Comparison of ENCODE assay signal across 8 cellular contexts in genomic region chr21:13980115-13980662, GRCh38.
A peak's percentile ranks its signal among the peaks of the same experiment; 100 is the strongest.
DNase-seq lines count a peak whose midpoint lies in the region; ATAC-seq and TF ChIP-seq lines count a peak whose summit lies in the region.
"Not testable (repeated sequence)": the region's sequence is repeated elsewhere in the genome, so short reads cannot be mapped to it uniquely, and the experiment has no call there.

No MANE protein-coding gene starts in this region.

- not testable (repeated sequence) for H3K36me3 ChIP-seq in GM06990 (ENCODE audit: control insufficient read depth, insufficient read depth, low read length); PC-9 (ENCODE audit: low read depth)

- ATAC-seq in GM21737 (IDR thresholded peaks at IDR 0.05; ENCODE audit: unreplicated experiment) = peak; percentile 93
- ATAC-seq in activated T-cell treated with anti-CD3 and anti-CD28 coated beads, Interleukin-2, amount 50 U/mL, for 72 hours (replicated peaks in 1 of 2) = peak; percentile 89 to 92
- peak; percentile 88 for ATAC-seq in stimulated activated naive CD8-positive, alpha-beta T cell treated with anti-CD3 and anti-CD28 coated beads, Interleukin-15, amount 100 ng/mL, for 72 hours

- H3K9me3 ChIP-seq in PC-9 (ENCODE audit: insufficient read depth, low read depth) = not testable (repeated sequence)

- POLR2A ChIA-PET in PC-9 (lab: Charles Lee; ENCODE audit: unreplicated experiment) = not testable (repeated sequence)

- TF ChIP-seq CTCF in GM06990 (IDR thresholded peaks at IDR 0.05; ENCODE audit: insufficient read depth, low read length, poor library complexity, severe bottlenecking) = peak; percentile 23
- not testable (repeated sequence) for TF ChIP-seq CTCF in PC-9 (conservative IDR thresholded peaks at IDR 0.05); fibroblast of mammary gland (conservative IDR thresholded peaks at IDR 0.05; ENCODE audit: control insufficient read depth, insufficient read depth, low read depth, low read length); osteocyte (IDR thresholded peaks at IDR 0.05)

- H3K27me3 ChIP-seq in GM06990 (replicated peaks; ENCODE audit: control insufficient read depth, insufficient read depth, low read length); PC-9 (ENCODE audit: insufficient read depth, low read depth): not testable (repeated sequence)

- 0 out of 2 replicates have a peak overlapping the region, but pooled peaks have one; percentile 16 for H3K4me2 ChIP-seq in PC-9

- H3K4me3 Mint-ChIP-seq in activated T-cell treated with anti-CD3 and anti-CD28 coated beads, Interleukin-2, amount 50 U/mL, for 72 hours = peak overlapping the region in 1 of 2 donors; percentile 94
- H3K4me3 Mint-ChIP-seq in osteocyte (ENCODE audit: unreplicated experiment) = not testable (repeated sequence)
- H3K4me3 Mint-ChIP-seq in stimulated activated naive CD8-positive, alpha-beta T cell treated with anti-CD3 and anti-CD28 coated beads, Interleukin-15, amount 100 ng/mL, for 72 hours = peak overlapping the region; percentile 90 to 98

- BruUV-seq in PC-9 (replicated peaks; lab: Mats Ljungman, UMichigan) = not testable (repeated sequence)

- not testable (repeated sequence) for H2AFZ ChIP-seq in PC-9

- not testable (repeated sequence) for H3K9me3 Mint-ChIP-seq in activated T-cell treated with anti-CD3 and anti-CD28 coated beads, Interleukin-2, amount 50 U/mL, for 72 hours; stimulated activated naive CD8-positive, alpha-beta T cell treated with anti-CD3 and anti-CD28 coated beads, Interleukin-15, amount 100 ng/mL, for 72 hours
- peaks cover 14% of the 10 kb centered on the region for H3K9me3 Mint-ChIP-seq in osteocyte (ENCODE audit: unreplicated experiment)

- not testable (repeated sequence) for H3K27me3 Mint-ChIP-seq in activated T-cell treated with anti-CD3 and anti-CD28 coated beads, Interleukin-2, amount 50 U/mL, for 72 hours (ENCODE audit: low read depth); osteocyte (ENCODE audit: unreplicated experiment)
- H3K27me3 Mint-ChIP-seq in stimulated activated naive CD8-positive, alpha-beta T cell treated with anti-CD3 and anti-CD28 coated beads, Interleukin-15, amount 100 ng/mL, for 72 hours = peaks cover 11% of the 10 kb centered on the region

- not testable (repeated sequence) for H3K36me3 Mint-ChIP-seq in activated T-cell treated with anti-CD3 and anti-CD28 coated beads, Interleukin-2, amount 50 U/mL, for 72 hours (ENCODE audit: insufficient read depth in 2 of 2); osteocyte (ENCODE audit: unreplicated experiment)

- not testable (repeated sequence) for H3F3A ChIP-seq in PC-9 (ENCODE audit: insufficient read depth, low read depth)

- not testable (repeated sequence) for H3K4me1 Mint-ChIP-seq in activated T-cell treated with anti-CD3 and anti-CD28 coated beads, Interleukin-2, amount 50 U/mL, for 72 hours (ENCODE audit: low read depth); osteocyte (ENCODE audit: unreplicated experiment); stimulated activated naive CD8-positive, alpha-beta T cell treated with anti-CD3 and anti-CD28 coated beads, Interleukin-15, amount 100 ng/mL, for 72 hours

- not testable (repeated sequence) for H3K27ac Mint-ChIP-seq in activated T-cell treated with anti-CD3 and anti-CD28 coated beads, Interleukin-2, amount 50 U/mL, for 72 hours; osteocyte (ENCODE audit: unreplicated experiment)
- peak overlapping the region; percentile 82 to 94 for H3K27ac Mint-ChIP-seq in stimulated activated naive CD8-positive, alpha-beta T cell treated with anti-CD3 and anti-CD28 coated beads, Interleukin-15, amount 100 ng/mL, for 72 hours

- H3K79me2 ChIP-seq in PC-9 (ENCODE audit: low read depth) = not testable (repeated sequence)

- DNase-seq in GM06990 (ENCODE audit: extremely low read depth, insufficient read length) (peak; percentile 33), HuH-7.5 (ENCODE audit: low spot score) (peak; percentile 3), PC-9 (peak in 1 of 2 experiments; percentile 62), fibroblast of mammary gland (ENCODE audit: low read depth) (peak; percentile 13), osteocyte (ENCODE audit: extremely low spot score, unreplicated experiment) (peak; percentile 78)
- DNase-seq in activated T-cell treated with anti-CD3 and anti-CD28 coated beads, Interleukin-2, amount 50 U/mL, for 72 hours = peak in 1 of 2 donors; percentile 67
- DNase-seq in stimulated activated naive CD8-positive, alpha-beta T cell treated with anti-CD3 and anti-CD28 coated beads, Interleukin-15, amount 100 ng/mL, for 72 hours = peak; percentile 72 to 76

- H3K9me2 ChIP-seq in PC-9 (ENCODE audit: insufficient read depth) = not testable (repeated sequence)

- not testable (repeated sequence) for H3K27ac ChIP-seq in PC-9

- intact Hi-C loops in PC-9 (cut with micrococcal nuclease; ENCODE audit: unreplicated experiment) = not testable (repeated sequence)

- H3K4me1 ChIP-seq in PC-9 (replicated peaks; ENCODE audit: insufficient read depth) = not testable (repeated sequence)

- H3K4me3 ChIP-seq in GM06990 (replicated peaks; ENCODE audit: low read depth, low read length); PC-9; fibroblast of mammary gland (ENCODE audit: control insufficient read depth, low read depth, low read length): not testable (repeated sequence)

- CTCF ChIA-PET in PC-9 (lab: Charles Lee) = not testable (repeated sequence)

- not testable (repeated sequence) for H4K20me1 ChIP-seq in PC-9 (ENCODE audit: insufficient read depth)
